In the genomic region with DNA sequence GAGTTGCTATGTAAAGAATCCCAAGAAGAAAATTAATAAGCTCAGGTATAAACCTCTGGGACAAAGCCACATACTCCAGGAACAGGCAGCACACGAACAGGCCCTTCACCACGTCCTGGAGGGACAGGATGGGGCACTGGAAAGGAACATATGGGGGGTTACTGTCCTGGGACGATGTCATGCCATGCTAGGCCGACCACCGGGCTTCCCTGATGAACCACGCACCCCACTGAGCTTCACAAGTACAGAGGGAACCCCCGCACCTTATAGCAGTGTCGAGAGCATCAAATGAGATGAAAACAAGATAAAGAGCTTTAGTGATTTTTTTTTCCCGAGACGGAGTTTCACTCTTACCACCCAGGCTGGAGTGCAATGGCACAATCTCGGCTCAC, we compare ENCODE assay signal across 19 cellular contexts. TPM values are rescaled to one million over a fixed set of nuclear protein-coding genes. Genes with fewer than 3 reads are reported as not detected.
DNase-seq lines count a peak whose midpoint lies in the region; ATAC-seq and TF ChIP-seq lines count a peak whose summit lies in the region.
"Had no signal": no experiment of that assay in that cellular context is flagged by ENCODE, and none has a peak within 500 bp of the region (broad histone marks: within the 10 kb centered on the region; RNA-seq: fewer than 3 reads in every experiment).

No MANE protein-coding gene starts in this region.

- no peak for TF ChIP-seq CTCF in natural killer cell (IDR thresholded peaks at IDR 0.05)

- no peak overlapping the region for H3K27ac Mint-ChIP-seq in activated T-helper 2 cell treated with anti-CD3 and anti-CD28 coated beads, Interferon-gamma antibody, Interleukin-2, Interleukin-4, amounts not matched to agents 10 μg/mL and 5 μg/mL and 100 μg/mL, durations not matched to agents 14 hours and 24 hours and 36 hours
- H3K27ac Mint-ChIP-seq in natural killer cell = peak overlapping the region; percentile 45 to 73
- H3K27ac Mint-ChIP-seq: dendritic cell treated with granulocyte-macrophage colony-stimulating factor and Interleukin-4, amounts not matched to agents 40 ng/mL and 50 ng/mL, for 4 days had no signal

- peak overlapping the region; percentile 5 for H3K4me3 Mint-ChIP-seq in activated T-helper 2 cell treated with anti-CD3 and anti-CD28 coated beads, Interferon-gamma antibody, Interleukin-2, Interleukin-4, amounts not matched to agents 10 μg/mL and 5 μg/mL and 100 μg/mL, durations not matched to agents 14 hours and 24 hours and 36 hours (ENCODE audit: low read depth)
- H3K4me3 Mint-ChIP-seq in natural killer cell = no peak overlapping the region
- H3K4me3 Mint-ChIP-seq: CD4-positive, CD25-positive, alpha-beta regulatory T cell; dendritic cell treated with granulocyte-macrophage colony-stimulating factor and Interleukin-4, amounts not matched to agents 40 ng/mL and 50 ng/mL, for 4 days had no signal

- no peaks in the 10 kb centered on the region for H3K9me3 ChIP-seq in right cardiac atrium (ENCODE audit: control insufficient read depth, low read length)

- H3K9me3 Mint-ChIP-seq in activated T-helper 2 cell treated with anti-CD3 and anti-CD28 coated beads, Interferon-gamma antibody, Interleukin-2, Interleukin-4, amounts not matched to agents 10 μg/mL and 5 μg/mL and 100 μg/mL, durations not matched to agents 14 hours and 24 hours and 36 hours = no peaks in the 10 kb centered on the region
- no peaks in the 10 kb centered on the region for H3K9me3 Mint-ChIP-seq in natural killer cell
- H3K9me3 Mint-ChIP-seq: CD4-positive, CD25-positive, alpha-beta regulatory T cell; dendritic cell treated with granulocyte-macrophage colony-stimulating factor and Interleukin-4, amounts not matched to agents 40 ng/mL and 50 ng/mL, for 4 days; naive B cell had no signal

- ATAC-seq in right cardiac atrium (no peak), left cardiac atrium (no peak), natural killer cell (no peak)
- ATAC-seq: left colon had no signal

- intact Hi-C loops in right cardiac atrium (cut with DNase I) (no loop called here), left cardiac atrium (cut with DNase I) (no loop called here), natural killer cell (cut with micrococcal nuclease) (no loop called here)
- intact Hi-C loops in activated T-helper 2 cell treated with anti-CD3 and anti-CD28 coated beads, Interferon-gamma antibody, Interleukin-2, Interleukin-4, amounts not matched to agents 10 μg/mL and 5 μg/mL and 100 μg/mL, durations not matched to agents 14 hours and 24 hours and 36 hours (cut with micrococcal nuclease) = no loop called here

- H3K4me1 Mint-ChIP-seq in activated T-helper 2 cell treated with anti-CD3 and anti-CD28 coated beads, Interferon-gamma antibody, Interleukin-2, Interleukin-4, amounts not matched to agents 10 μg/mL and 5 μg/mL and 100 μg/mL, durations not matched to agents 14 hours and 24 hours and 36 hours (ENCODE audit: low read depth) = peaks cover 17% of the 10 kb centered on the region
- H3K4me1 Mint-ChIP-seq in natural killer cell = peaks cover 2 to 22% of the 10 kb centered on the region in 2 donors

- no peaks in the 10 kb centered on the region for H3K4me1 ChIP-seq in right cardiac atrium (ENCODE audit: control insufficient read depth, insufficient read depth, low read length)

- H3K27me3 Mint-ChIP-seq in activated T-helper 2 cell treated with anti-CD3 and anti-CD28 coated beads, Interferon-gamma antibody, Interleukin-2, Interleukin-4, amounts not matched to agents 10 μg/mL and 5 μg/mL and 100 μg/mL, durations not matched to agents 14 hours and 24 hours and 36 hours (ENCODE audit: low read depth) = no peaks in the 10 kb centered on the region
- no peaks in the 10 kb centered on the region for H3K27me3 Mint-ChIP-seq in natural killer cell (ENCODE audit: low read depth in 2 of 2)
- H3K27me3 Mint-ChIP-seq: dendritic cell treated with granulocyte-macrophage colony-stimulating factor and Interleukin-4, amounts not matched to agents 40 ng/mL and 50 ng/mL, for 4 days; naive B cell had no signal

- WGBS in right cardiac atrium = 87% methylated on average over 11 of the region's 11 CpGs

- peaks cover 89% of the 10 kb centered on the region for H3K36me3 Mint-ChIP-seq in activated T-helper 2 cell treated with anti-CD3 and anti-CD28 coated beads, Interferon-gamma antibody, Interleukin-2, Interleukin-4, amounts not matched to agents 10 μg/mL and 5 μg/mL and 100 μg/mL, durations not matched to agents 14 hours and 24 hours and 36 hours (ENCODE audit: low read depth)
- H3K36me3 Mint-ChIP-seq in natural killer cell = peaks cover 8% of the 10 kb centered on the region

- no peak overlapping the region for H3K4me3 ChIP-seq in right cardiac atrium (ENCODE audit: low read length)
- H3K4me3 ChIP-seq: SK-N-MC had no signal

- no peak overlapping the region for H3K27ac ChIP-seq in right cardiac atrium (ENCODE audit: low read length)
- H3K27ac ChIP-seq: SK-N-MC had no signal

- DNase-seq in right cardiac atrium (peak in 2 of 3 donors; percentile 2 to 11), left cardiac atrium (no peak), natural killer cell (no peak), MV-4-11 (lab: John Stamatoyannopoulos, UW) (no peak), epidermal melanocyte (ENCODE audit: insufficient read length, low spot score) (no peak), NCI-H748 treated with DMSO at 0.1 percent for 48 hours (lab: John Stamatoyannopoulos, UW) (no peak)
- no peak for DNase-seq in activated T-helper 2 cell treated with anti-CD3 and anti-CD28 coated beads, Interferon-gamma antibody, Interleukin-2, Interleukin-4, amounts not matched to agents 10 μg/mL and 5 μg/mL and 100 μg/mL, durations not matched to agents 14 hours and 24 hours and 36 hours (ENCODE audit: low spot score)
- DNase-seq: amygdala; CD4-positive, CD25-positive, alpha-beta regulatory T cell; DMS153; HCEC 1CT; left colon; mesenchymal stem cell; naive B cell; NCI-H1436; NCI-H524; substantia nigra had no signal

- no peaks in the 10 kb centered on the region for H3K27me3 ChIP-seq in right cardiac atrium (ENCODE audit: control insufficient read depth, insufficient read depth)

RNA-seq across cellular contexts. Expression of a gene that starts 19.1 kb away (rescaled TPM):
- total RNA-seq in right cardiac atrium (10 to 100 TPM; 15.4 to 19.2 (median 18.4) TPM), left cardiac atrium (10 to 100 TPM; 14.4 to 22.9 TPM), natural killer cell (10 to 100 TPM; 20.9 to 25.0 (median 21.1) TPM)
- polyA plus RNA-seq in right cardiac atrium = 12.0 TPM
- 104 and 106 TPM in 2 replicates for total RNA-seq in activated T-helper 2 cell treated with anti-CD3 and anti-CD28 coated beads, Interferon-gamma antibody, Interleukin-2, Interleukin-4, amounts not matched to agents 10 μg/mL and 5 μg/mL and 100 μg/mL, durations not matched to agents 14 hours and 24 hours and 36 hours

RNA-seq across cellular contexts. Expression of a gene that starts 19.3 kb away (rescaled TPM):
- total RNA-seq in right cardiac atrium = 10 to 100 TPM; 11.6 to 13.1 (median 12.4) TPM
- 8.4 TPM for polyA plus RNA-seq in right cardiac atrium
- 10 to 100 TPM in 1 of 2 donors, 1 to 10 TPM in 1; 8.5 to 11.5 TPM for total RNA-seq in left cardiac atrium
- total RNA-seq in activated T-helper 2 cell treated with anti-CD3 and anti-CD28 coated beads, Interferon-gamma antibody, Interleukin-2, Interleukin-4, amounts not matched to agents 10 μg/mL and 5 μg/mL and 100 μg/mL, durations not matched to agents 14 hours and 24 hours and 36 hours = 4.5 and 4.6 TPM in 2 replicates
- total RNA-seq in natural killer cell = 1 to 10 TPM; 2.0 to 6.4 (median 5.1) TPM

Comparison
In these comparisons a context has a peak if more than half of its experiments do, and no peak if none do; other contexts are left out.
1. DNase-seq: peak in right cardiac atrium (2 of 3); none in left cardiac atrium (single experiment), activated T-helper 2 cell treated with anti-CD3 and anti-CD28 coated beads, Interferon-gamma antibody, Interleukin-2, Interleukin-4, amounts not matched to agents 10 μg/mL and 5 μg/mL and 100 μg/mL, durations not matched to agents 14 hours and 24 hours and 36 hours (single experiment), natural killer cell (single experiment), MV-4-11 (single experiment), epidermal melanocyte (single experiment) and NCI-H748 treated with DMSO at 0.1 percent for 48 hours (single experiment).